Comparison of ENCODE assay signal across 8 cellular contexts in the genomic region with DNA sequence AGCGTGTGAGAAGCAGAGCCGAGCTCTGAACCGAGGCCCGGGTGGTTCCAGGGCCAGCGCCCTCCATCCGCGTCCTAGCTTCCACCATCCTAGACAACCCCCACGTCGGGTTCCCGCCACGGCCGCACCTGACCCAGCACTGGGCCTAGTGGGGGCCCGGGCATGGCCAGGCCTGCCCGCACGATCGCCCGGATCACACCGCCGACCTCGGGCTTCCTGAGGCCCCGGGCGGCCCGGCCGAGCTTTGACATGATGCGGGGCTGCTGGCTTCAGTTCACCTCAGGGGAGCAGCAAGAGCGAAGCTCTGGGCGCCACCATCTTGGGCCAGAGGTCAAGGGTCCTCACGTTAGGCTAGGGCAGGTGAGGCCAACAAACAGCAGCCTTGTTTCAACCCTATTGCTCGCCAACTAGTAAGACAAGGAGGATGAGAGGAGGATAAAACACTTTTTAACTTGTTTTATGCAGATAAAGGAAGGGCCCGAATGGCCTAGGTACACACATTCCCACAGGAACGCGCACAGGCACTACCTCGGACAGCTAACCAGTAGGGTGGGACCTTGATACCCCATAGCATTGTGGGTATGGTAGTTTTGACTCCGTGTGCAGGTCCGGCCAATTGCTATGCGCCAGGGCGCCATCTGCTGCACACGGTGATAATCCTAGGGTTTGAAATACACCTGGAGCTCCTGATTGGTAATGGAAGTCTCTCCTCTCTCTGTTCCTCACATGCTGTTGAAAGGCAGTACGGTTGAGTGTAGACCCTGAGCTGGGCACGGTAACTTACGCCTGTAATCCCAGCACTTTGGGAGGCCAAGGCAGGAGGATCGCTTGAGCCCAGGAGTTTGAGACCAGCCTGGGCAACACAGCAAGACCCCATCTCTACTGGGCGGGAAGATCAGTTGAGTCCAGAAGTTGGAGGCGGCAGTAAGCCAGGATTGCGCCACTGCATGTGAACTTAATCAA. TPM values are rescaled to one million over a fixed set of nuclear protein-coding genes. Genes with fewer than 3 reads are reported as not detected.
DNase-seq lines count a peak whose midpoint lies in the region; ATAC-seq and TF ChIP-seq lines count a peak whose summit lies in the region.

TSS of gene MRPL11 (minus strand) at position 345 of the 963 bp plus-strand sequence. CDS start at position 251, 94 bp downstream.

- no peaks in the 10 kb centered on the region for H3K27me3 ChIP-seq in heart right ventricle

- ATAC-seq in HG02763 (IDR thresholded peaks at IDR 0.05; ENCODE audit: unreplicated experiment), result peak; percentile 89
- peak; percentile 99 to 100 (median 99) for ATAC-seq in heart right ventricle

- peak; percentile 79 for TF ChIP-seq CTCF in GM12873 (IDR thresholded peaks at IDR 0.05; ENCODE audit: insufficient read depth, low read depth, low read length, missing control alignments)
- TF ChIP-seq CTCF in heart right ventricle (IDR thresholded peaks at IDR 0.05), result peak; percentile 31 to 87 (median 68)

- intact Hi-C loops in heart right ventricle (cut with DNase I) (loop anchor here in 1 of 10 donors (2.0 kb wide), 1 partner anchor 30 kb away; no protein-coding TSS in a partner anchor), posterior vena cava (cut with DNase I) (no loop called here)

- peak; percentile 96 for DNase-seq in NCI-H1417 treated with DMSO at 0.1 percent for 48 hours (lab: John Stamatoyannopoulos, UW)
- DNase-seq in T follicular helper cell (ENCODE audit: low read depth), result peak; percentile 83
- DNase-seq in heart right ventricle, result peak; percentile 88 to 92
- DNase-seq in posterior vena cava (ENCODE audit: low spot score), result peak; percentile 95
- DNase-seq in ureter (ENCODE audit: low spot score), result peak; percentile 86

- no peak within 1 kb of the TSS for H3K27ac ChIP-seq in adipose tissue (ENCODE audit: low read depth, low read length)
- H3K27ac ChIP-seq in heart right ventricle, result peak within 1 kb of the TSS; percentile 39 to 95 (median 82)

- peaks cover 0 to 35% (median 15%) of the 10 kb centered on the region in 9 donors for H3K36me3 ChIP-seq in heart right ventricle

- peaks cover 3 to 12% (median 10%) of the 10 kb centered on the region in 9 donors for H3K4me1 ChIP-seq in heart right ventricle

- WGBS in adipose tissue, 3 donors, result 7 to 9% (median 8%) methylated on average over 45 of the region's 45 CpGs
- WGBS in heart right ventricle, 2 donors, result 8% methylated on average over 45 of the region's 45 CpGs

- peaks cover 0 to 12% (median 6%) of the 10 kb centered on the region in 11 donors for H3K9me3 ChIP-seq in heart right ventricle

- H3K4me3 ChIP-seq in heart right ventricle, result peak within 1 kb of the TSS; percentile 74 to 96 (median 83)

RNA-seq across cellular contexts. Expression of gene MRPL11, which starts in this region (rescaled TPM):
- polyA plus RNA-seq in adipose tissue, result 10 to 100 TPM; 30.2 to 53.6 (median 42.9) TPM
- 10 to 100 TPM; 37.2 to 57.2 (median 48.2) TPM for total RNA-seq in heart right ventricle
- 10 to 100 TPM; 33.3 to 51.0 TPM for polyA plus RNA-seq in heart right ventricle
- total RNA-seq in posterior vena cava, result 10 to 100 TPM; 36.5 to 37.2 TPM
- total RNA-seq in ureter, result 47.0 TPM
